Comparison of ENCODE assay signal across 28 cellular contexts in genomic region chr9:82987370-82987769, GRCh38.
"Had no signal": no experiment of that assay in that cellular context is flagged by ENCODE, and none has a peak within 500 bp of the region (broad histone marks: within the 10 kb centered on the region; RNA-seq: fewer than 3 reads in every experiment).

No MANE protein-coding gene starts in this region.

- DNase-seq: activated CD4-positive, alpha-beta T cell treated with anti-CD3 and anti-CD28 coated beads, Interleukin-2, amount 10 ng/mL, durations not matched to agents 24 days and 14 days; activated CD4-positive, alpha-beta T cell treated with anti-CD3 and anti-CD28 coated beads, Interleukin-2, amount 50 U/mL, for 4 hours; activated CD8-positive, alpha-beta T cell treated with anti-CD3 and anti-CD28 coated beads for 36 hours; activated effector memory CD4-positive, alpha-beta T cell treated with anti-CD3 and anti-CD28 coated beads, Interleukin-2, amount 50 U/mL, for 16 hours; activated naive CD4-positive, alpha-beta T cell; activated naive CD4-positive, alpha-beta T cell treated with anti-CD3 and anti-CD28 coated beads, Interleukin-2, amount 50 U/mL, for 16 hours; activated naive CD8-positive, alpha-beta T cell treated with anti-CD3 and anti-CD28 coated beads for 36 hours; activated T-cell treated with anti-CD3 and anti-CD28 coated beads, Interleukin-2, amount 50 U/mL, for 1 hour; activated T-cell treated with anti-CD3 and anti-CD28 coated beads, Interleukin-2, amount 50 U/mL, for 72 hours; amniotic stem cell; aorta; brain microvascular endothelial cell; central memory CD4-positive, alpha-beta T cell; NCI-H1105; NCI-H1417 treated with DMSO at 0.1 percent for 48 hours; NCI-H187 treated with DMSO at 0.1 percent for 48 hours; NCI-H2081; NCI-H510A; NCI-H526 treated with DMSO at 0.1 percent for 48 hours; NCI-H774; RPMI8226; SHP77 treated with DMSO at 0.1 percent for 48 hours; SK-N-SH had no signal

- H3K27ac ChIP-seq: brain microvascular endothelial cell, SJSA1 had no signal

- H3K9me2 ChIP-seq: SK-N-SH had no signal

- H3K9me3 ChIP-seq: SJSA1, SK-N-SH had no signal

- H3K4me1 ChIP-seq: SJSA1 had no signal

- H3K36me3 ChIP-seq: brain microvascular endothelial cell, SJSA1 had no signal

- FAIRE-seq: K562, TTC549 had no signal

- H3K4me3 ChIP-seq: K562, SJSA1 had no signal

- H3K4me2 ChIP-seq: SK-N-SH had no signal

- H3K27me3 ChIP-seq: brain microvascular endothelial cell, SJSA1 had no signal

- ATAC-seq: activated CD8-positive, alpha-beta T cell treated with anti-CD3 and anti-CD28 coated beads for 36 hours; activated T-cell treated with anti-CD3 and anti-CD28 coated beads, Interleukin-2, amount 50 U/mL, for 72 hours; activated T-helper 17 cell treated with anti-CD3 and anti-CD28 coated beads, Interleukin-2, amount 50 U/mL, for 72 hours; K562; Panc1 had no signal
